In genomic region chr5:92951746-92952145, GRCh38 we compare ENCODE assay signal across 7 cellular contexts.
"Had no signal": no experiment of that assay in that cellular context is flagged by ENCODE, and none has a peak within 500 bp of the region (broad histone marks: within the 10 kb centered on the region; RNA-seq: fewer than 3 reads in every experiment).

No MANE protein-coding gene starts in this region.

- DNase-seq: GDM1, GF-D8 had no signal

- ATAC-seq: GM12878 had no signal

- H3K4me3 ChIP-seq: GM12878 had no signal

- FAIRE-seq: GM12878, GM12891, GM12892, GM18507, GM19239 had no signal
